Comparison of ENCODE assay signal across 16 cellular contexts in genomic region chr3:126377211-126377610, GRCh38. TPM values are rescaled to one million over a fixed set of nuclear protein-coding genes. Genes with fewer than 3 reads are reported as not detected.
DNase-seq lines count a peak whose midpoint lies in the region; ATAC-seq and TF ChIP-seq lines count a peak whose summit lies in the region.
"Had no signal": no experiment of that assay in that cellular context is flagged by ENCODE, and none has a peak within 500 bp of the region (broad histone marks: within the 10 kb centered on the region; RNA-seq: fewer than 3 reads in every experiment).

No MANE protein-coding gene starts in this region.

- TF ChIP-seq POLR2A in tibial nerve (IDR thresholded peaks at IDR 0.05) (no peak), body of pancreas (IDR thresholded peaks at IDR 0.05) (no peak)

- H4K20me1 ChIP-seq in BLaER1, result no peaks in the 10 kb centered on the region

- peaks cover 38% of the 10 kb centered on the region for H3K4me1 ChIP-seq in BLaER1
- no peaks in the 10 kb centered on the region for H3K4me1 ChIP-seq in RWPE2 (ENCODE audit: insufficient read depth, poor library complexity, severe bottlenecking)
- H3K4me1 ChIP-seq in tibial nerve, result peaks cover 0 to 38% (median 6%) of the 10 kb centered on the region in 4 donors
- no peaks in the 10 kb centered on the region for H3K4me1 ChIP-seq in body of pancreas
- H3K4me1 ChIP-seq: Caco-2, HAP-1 had no signal

- H3K27me3 ChIP-seq in BLaER1 (no peaks in the 10 kb centered on the region), RWPE2 (ENCODE audit: insufficient read depth, poor library complexity, severe bottlenecking) (no peaks in the 10 kb centered on the region), tibial nerve (no peaks in the 10 kb centered on the region), body of pancreas (no peaks in the 10 kb centered on the region)

- H3K9me3 ChIP-seq in BLaER1, result no peaks in the 10 kb centered on the region
- no peaks in the 10 kb centered on the region for H3K9me3 ChIP-seq in RWPE2 (ENCODE audit: severe bottlenecking)
- no peaks in the 10 kb centered on the region for H3K9me3 ChIP-seq in tibial nerve
- H3K9me3 ChIP-seq in body of pancreas, result no peaks in the 10 kb centered on the region
- H3K9me3 ChIP-seq: Caco-2, HAP-1 had no signal

- H3K27ac ChIP-seq in BLaER1 (no peak overlapping the region), RWPE2 (ENCODE audit: poor library complexity, severe bottlenecking) (no peak overlapping the region), tibial nerve (peak overlapping the region in 3 of 4 donors; percentile 5 to 89 (median 88)), body of pancreas (no peak overlapping the region)
- H3K27ac ChIP-seq: HL-60 had no signal

- no peak overlapping the region for H3K9ac ChIP-seq in BLaER1

- no peaks in the 10 kb centered on the region for H3K36me3 ChIP-seq in BLaER1
- H3K36me3 ChIP-seq in RWPE2 (ENCODE audit: low read depth), result no peaks in the 10 kb centered on the region
- no peaks in the 10 kb centered on the region for H3K36me3 ChIP-seq in tibial nerve
- no peaks in the 10 kb centered on the region for H3K36me3 ChIP-seq in body of pancreas (replicated peaks in 1 of 2; ENCODE audit: insufficient read depth in 1 of 2, low read depth in 2 of 2)
- H3K36me3 ChIP-seq: HAP-1 had no signal

- TF ChIP-seq CTCF in RWPE2 (IDR thresholded peaks at IDR 0.05; ENCODE audit: poor library complexity, severe bottlenecking) (no peak), tibial nerve (IDR thresholded peaks at IDR 0.05) (no peak), body of pancreas (IDR thresholded peaks at IDR 0.05) (no peak)

- no peak for ATAC-seq in RWPE2 (ENCODE audit: low read depth)
- ATAC-seq in GM18519 (IDR thresholded peaks at IDR 0.05; ENCODE audit: low FRiP score, unreplicated experiment), result no peak
- ATAC-seq in body of pancreas, result no peak
- ATAC-seq: CD8-positive, alpha-beta T cell; GM23338 had no signal

- intact Hi-C loops in body of pancreas (cut with DNase I), result loop anchor here (10.0 kb wide), 1 partner anchor 112 kb away; no protein-coding TSS in a partner anchor

- DNase-seq in RWPE2 (ENCODE audit: low spot score) (peak; percentile 22), mesenteric fat pad (ENCODE audit: low spot score) (peak; percentile 51), tibial nerve (ENCODE audit: low spot score in 2 of 2) (no peak), iPS-NIHi11 (ENCODE audit: low spot score) (no peak), body of pancreas (no peak)
- DNase-seq: Caco-2; CD8-positive, alpha-beta T cell; DND-41; GDM1; KBM-7 had no signal

- no peak for TF ChIP-seq EP300 in tibial nerve (IDR thresholded peaks at IDR 0.05)

- 94 to 97% methylated on average over 3 of the region's 3 CpGs for WGBS in tibial nerve, 2 donors
- 94 to 97% methylated on average over 3 of the region's 3 CpGs for WGBS in body of pancreas, 2 donors

- H3K4me3 ChIP-seq in BLaER1 (no peak overlapping the region), RWPE2 (ENCODE audit: severe bottlenecking) (no peak overlapping the region), tibial nerve (no peak overlapping the region), body of pancreas (no peak overlapping the region)
- H3K4me3 ChIP-seq: GM23338, HAP-1 had no signal

- H3K4me2 ChIP-seq in BLaER1, result peak overlapping the region; percentile 71; the same call in 1 of the 2 replicates
- H3K4me2 ChIP-seq: GM23338 had no signal

RNA-seq across cellular contexts. Expression of gene CFAP100, which starts 17.5 kb away (rescaled TPM):
- total RNA-seq in mesenteric fat pad (not detected), tibial nerve (1 to 10 TPM in 1 of 4 donors, not detected in 3; 6.1 TPM), body of pancreas (not detected)
- total RNA-seq: B cell; Caco-2; CD8-positive, alpha-beta T cell had no signal

RNA-seq across cellular contexts. Expression of gene KLF15, which starts 20.0 kb away (rescaled TPM):
- 53.8 TPM for total RNA-seq in mesenteric fat pad
- total RNA-seq in tibial nerve, result 100 to 1,000 TPM; 138 to 234 (median 176) TPM
- 10 to 100 TPM; 37.4 to 40.2 TPM for total RNA-seq in body of pancreas

Comparison
In these comparisons a context has a peak if more than half of its experiments do, and no peak if none do; other contexts are left out.
1. H3K27ac ChIP-seq: peak in tibial nerve (3 of 4); none in BLaER1 (single experiment), RWPE2 (single experiment) and body of pancreas (0 of 4).
2. DNase-seq: peak in RWPE2 (single experiment) and mesenteric fat pad (single experiment); none in tibial nerve (0 of 2), iPS-NIHi11 (single experiment) and body of pancreas (0 of 4).